9 cellular contexts compared by ENCODE assay signal in the genomic region with DNA sequence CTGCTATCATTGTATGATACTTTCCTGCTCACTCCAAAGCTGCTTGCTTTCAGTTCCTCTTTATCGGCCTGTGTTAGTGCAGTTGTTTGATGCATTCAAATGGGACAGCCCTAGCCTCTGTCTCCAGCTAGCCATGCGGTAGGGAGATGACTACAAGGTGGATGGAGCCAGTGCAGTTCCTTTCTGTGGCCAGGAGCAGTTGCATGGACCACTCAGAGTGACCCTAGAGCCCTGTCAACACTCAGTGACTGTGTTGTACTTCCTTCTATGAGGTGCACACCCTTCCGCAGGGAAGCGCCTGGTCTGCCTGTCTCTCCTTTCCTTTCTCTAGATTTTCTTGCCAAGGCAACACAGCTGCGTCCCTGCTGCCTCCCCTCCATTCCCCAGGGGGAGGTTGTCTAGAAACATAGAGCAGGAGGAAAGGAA. TPM values are rescaled to one million over a fixed set of nuclear protein-coding genes. Genes with fewer than 3 reads are reported as not detected.
DNase-seq lines count a peak whose midpoint lies in the region; ATAC-seq, FAIRE-seq and TF ChIP-seq lines count a peak whose summit lies in the region.
"Had no signal": no experiment of that assay in that cellular context is flagged by ENCODE, and none has a peak within 500 bp of the region (broad histone marks: within the 10 kb centered on the region; RNA-seq: fewer than 3 reads in every experiment).

No MANE protein-coding gene starts in this region.

- H3K27ac ChIP-seq in SJCRH30 (no peak overlapping the region), suprapubic skin (no peak overlapping the region), trophoblast cell (ENCODE audit: low read depth, low read length) (no peak overlapping the region), left lung (no peak overlapping the region)
- H3K27ac ChIP-seq: epithelial cell of prostate had no signal

- no peak overlapping the region for H3K4me3 ChIP-seq in SJCRH30
- H3K4me3 ChIP-seq in suprapubic skin: no peak overlapping the region
- H3K4me3 ChIP-seq in trophoblast cell (ENCODE audit: low read depth, low read length): no peak overlapping the region
- no peak overlapping the region for H3K4me3 ChIP-seq in left lung

- no peak overlapping the region for H2AFZ ChIP-seq in trophoblast cell (ENCODE audit: insufficient read depth, low read length, poor library complexity)

- TF ChIP-seq EP300 in suprapubic skin (IDR thresholded peaks at IDR 0.05): no peak

- H3K4me1 ChIP-seq in SJCRH30 (peaks cover 12% of the 10 kb centered on the region), suprapubic skin (peaks cover 7% of the 10 kb centered on the region), trophoblast cell (ENCODE audit: control insufficient read depth in 1 of 2, insufficient read depth in 2 of 2, low read length in 2 of 2) (no peaks in the 10 kb centered on the region), left lung (peaks cover 0 to 5% of the 10 kb centered on the region in 2 donors)

- no peak overlapping the region for H4K8ac ChIP-seq in trophoblast cell (ENCODE audit: low read depth, low read length)

- no peaks in the 10 kb centered on the region for H3K79me1 ChIP-seq in trophoblast cell (ENCODE audit: low read length)

- TF ChIP-seq CTCF in suprapubic skin (IDR thresholded peaks at IDR 0.05) (no peak), left lung (IDR thresholded peaks at IDR 0.05) (no peak)

- WGBS in suprapubic skin: 59% methylated on average over 5 of the region's 5 CpGs
- no CpG with 5 or more reads among the region's 5 CpGs for WGBS in trophoblast cell (ENCODE audit: extremely low coverage, insufficient coverage, insufficient read length)

- no peak overlapping the region for H3K4ac ChIP-seq in trophoblast cell (ENCODE audit: low read depth, low read length)

- ATAC-seq in GM19463 (IDR thresholded peaks at IDR 0.05; ENCODE audit: unreplicated experiment) (peak; percentile 99), HG03064 (IDR thresholded peaks at IDR 0.05; ENCODE audit: low read depth, unreplicated experiment) (peak; percentile 99), left lung (no peak)

- no peak overlapping the region for H3K9ac ChIP-seq in trophoblast cell (ENCODE audit: low read length)

- no peak overlapping the region for H2BK120ac ChIP-seq in trophoblast cell (ENCODE audit: insufficient read depth, low read length, poor library complexity)

- TF ChIP-seq POLR2A in GM12891 (IDR thresholded peaks at IDR 0.05; ENCODE audit: low read depth, low read length): no peak
- no peak for TF ChIP-seq POLR2A in suprapubic skin (IDR thresholded peaks at IDR 0.05)

- DNase-seq in GM12891 (ENCODE audit: insufficient read length, low spot score) (peak; percentile 22), SJCRH30 (peak; percentile 72 to 79), suprapubic skin (ENCODE audit: low spot score in 2 of 2) (no peak), D341Med (ENCODE audit: low spot score) (no peak), trophoblast cell (no peak), left lung (no peak)

- no peak overlapping the region for H3K14ac ChIP-seq in trophoblast cell (ENCODE audit: low read length)

- H3K27me3 ChIP-seq in SJCRH30 (no peaks in the 10 kb centered on the region), suprapubic skin (no peaks in the 10 kb centered on the region), trophoblast cell (ENCODE audit: insufficient read depth, low read length) (no peaks in the 10 kb centered on the region), left lung (no peaks in the 10 kb centered on the region)

- no peaks in the 10 kb centered on the region for H3K79me2 ChIP-seq in trophoblast cell (ENCODE audit: control insufficient read depth, insufficient read depth, low read length, poor library complexity)

- H3K36me3 ChIP-seq in SJCRH30 (no peaks in the 10 kb centered on the region), suprapubic skin (no peaks in the 10 kb centered on the region), trophoblast cell (ENCODE audit: control insufficient read depth in 1 of 2, insufficient read depth in 2 of 2, low read length in 2 of 2) (no peaks in the 10 kb centered on the region), left lung (no peaks in the 10 kb centered on the region)

- FAIRE-seq in GM12891 (lab: Jason Lieb, UNC): peak; percentile 76

- peaks cover under 1% of the 10 kb centered on the region; the same call in 1 of the 2 replicates for H3K9me3 ChIP-seq in SJCRH30 (replicated peaks)
- no peaks in the 10 kb centered on the region for H3K9me3 ChIP-seq in suprapubic skin
- no peaks in the 10 kb centered on the region for H3K9me3 ChIP-seq in trophoblast cell (ENCODE audit: insufficient read depth, low read depth, low read length)
- H3K9me3 ChIP-seq in left lung: no peaks in the 10 kb centered on the region

- H3K23ac ChIP-seq in trophoblast cell (ENCODE audit: low read length): no peak overlapping the region

- H2BK5ac ChIP-seq in trophoblast cell (ENCODE audit: low read depth, low read length, poor library complexity): no peak overlapping the region

- no peak overlapping the region for H3K18ac ChIP-seq in trophoblast cell (ENCODE audit: low read length)

- no peak overlapping the region for H4K91ac ChIP-seq in trophoblast cell (ENCODE audit: low read depth, low read length)

- intact Hi-C loops in left lung (cut with DNase I): no loop called here

- no peak overlapping the region for H2AK5ac ChIP-seq in trophoblast cell (ENCODE audit: low read length)

- no peak overlapping the region for H3K4me2 ChIP-seq in trophoblast cell (ENCODE audit: low read length)

- no peak overlapping the region for H4K12ac ChIP-seq in trophoblast cell (ENCODE audit: low read depth, low read length)

- H2BK12ac ChIP-seq in trophoblast cell (ENCODE audit: low read length): no peak overlapping the region

TF ChIP-seq in GM12891, 5 proteins besides CTCF, POLR2A, EP300 and RAD21:
- no peak for TF ChIP-seq POLR2AphosphoS5 (IDR thresholded peaks at IDR 0.05; ENCODE audit: low read depth, low read length)
- TF ChIP-seq SPI1 (IDR thresholded peaks at IDR 0.05; ENCODE audit: low read depth, low read length): peak; percentile 99
- no peak for TF ChIP-seq POU2F2 (IDR thresholded peaks at IDR 0.05; ENCODE audit: low read depth, low read length)
- no peak for TF ChIP-seq TAF1 (IDR thresholded peaks at IDR 0.05; ENCODE audit: low read depth, low read length)
TF ChIP-seq in GM12891: peak in this region for 1.

RNA-seq across cellular contexts. Expression of a gene that starts 33.8 kb away (rescaled TPM):
- polyA plus RNA-seq in GM12891 (2012; ENCODE audit: low read depth, missing spikeins): not detected
- total RNA-seq in SJCRH30 (2014; rRNA removed; shearing (Covaris generic)): 90.2 and 98.4 TPM in 2 replicates
- 10 to 100 TPM; 16.2 to 34.8 (median 22.6) TPM for total RNA-seq in suprapubic skin
- 1.4 and 1.6 TPM in 2 replicates for polyA plus RNA-seq in trophoblast cell (2013)
- total RNA-seq in left lung: 10 to 100 TPM; 23.0 to 48.2 TPM

Comparison
In these comparisons a context has a peak if more than half of its experiments do, and no peak if none do; other contexts are left out.
1. DNase-seq: peak in GM12891 (single experiment) and SJCRH30 (2 of 2); none in suprapubic skin (0 of 2), D341Med (single experiment), trophoblast cell (0 of 2) and left lung (0 of 2).